23 cellular contexts compared by ENCODE assay signal in genomic region chr7:26598867-26599266, GRCh38.
"Had no signal": no experiment of that assay in that cellular context is flagged by ENCODE, and none has a peak within 500 bp of the region (broad histone marks: within the 10 kb centered on the region; RNA-seq: fewer than 3 reads in every experiment).

No MANE protein-coding gene starts in this region.

- ATAC-seq: foreskin keratinocyte, gastroesophageal sphincter, heart left ventricle, left colon, left lobe of liver, left ventricle myocardium superior, lower lobe of right lung, mucosa of descending colon had no signal

- H3K4me2 ChIP-seq: hepatocyte had no signal

- H3K79me2 ChIP-seq: hepatocyte had no signal

- H3K27ac Mint-ChIP-seq: immature natural killer cell, mesothelial cell of epicardium had no signal

- H3K9me3 ChIP-seq: esophagus muscularis mucosa, gastroesophageal sphincter, heart left ventricle, lower lobe of right lung, mucosa of descending colon had no signal

- H3K27me3 Mint-ChIP-seq: naive B cell had no signal

- H3K4me1 Mint-ChIP-seq: immature natural killer cell, naive B cell had no signal

- DNase-seq: dermis blood vessel endothelial cell; dorsolateral prefrontal cortex; effector CD4-positive, alpha-beta T cell; effector memory CD4-positive, alpha-beta T cell; foreskin keratinocyte; heart left ventricle; hypothalamus; immature natural killer cell; islet precursor cell; kidney; kidney glomerular epithelial cell; left colon; left ventricle myocardium superior; lower lobe of right lung; mesenchymal stem cell; mucosa of descending colon; naive B cell had no signal

- H3K36me3 Mint-ChIP-seq: mesothelial cell of epicardium had no signal

- H3K36me3 ChIP-seq: esophagus muscularis mucosa, gastroesophageal sphincter, heart left ventricle, lower lobe of right lung had no signal

- H3K4me3 Mint-ChIP-seq: immature natural killer cell, mesothelial cell of epicardium, naive B cell had no signal

- H3K27ac ChIP-seq: coronary artery, dorsolateral prefrontal cortex, esophagus muscularis mucosa, foreskin keratinocyte, gastroesophageal sphincter, heart left ventricle, hepatocyte, lower lobe of right lung had no signal

- H3K27me3 ChIP-seq: esophagus muscularis mucosa, gastroesophageal sphincter had no signal

- H3K9me3 Mint-ChIP-seq: mesothelial cell of epicardium had no signal

- H3K4me3 ChIP-seq: coronary artery, dorsolateral prefrontal cortex, esophagus muscularis mucosa, gastroesophageal sphincter, heart left ventricle, hepatocyte, lower lobe of right lung, mucosa of descending colon had no signal

- H2AFZ ChIP-seq: hepatocyte had no signal

- H3K4me1 ChIP-seq: heart left ventricle, lower lobe of right lung had no signal
